ENCODE assay signal across 17 cellular contexts in the genomic region with DNA sequence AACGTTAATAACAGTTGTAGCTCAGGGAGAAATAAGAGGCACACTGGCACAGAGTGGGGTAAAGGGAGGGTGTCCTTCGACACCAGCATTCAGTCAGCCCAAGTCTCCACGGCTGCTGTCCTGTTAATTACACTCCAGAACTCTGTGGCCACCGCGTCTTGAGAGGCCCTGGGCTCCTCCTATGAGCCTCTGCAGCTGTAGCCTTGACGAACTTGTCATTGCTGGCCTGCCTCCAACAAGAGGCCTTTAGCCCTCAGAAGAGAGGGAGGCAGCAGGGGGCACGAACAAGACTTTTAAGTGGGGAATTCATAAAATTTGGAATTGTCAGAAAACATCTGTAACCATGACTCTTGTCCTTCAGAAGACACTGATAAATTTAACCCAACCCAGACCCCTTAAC.
DNase-seq lines count a peak whose midpoint lies in the region; ATAC-seq, FAIRE-seq and TF ChIP-seq lines count a peak whose summit lies in the region.
"Had no signal": no experiment of that assay in that cellular context is flagged by ENCODE, and none has a peak within 500 bp of the region (broad histone marks: within the 10 kb centered on the region; RNA-seq: fewer than 3 reads in every experiment).

No MANE protein-coding gene starts in this region.

- ATAC-seq in HG03196 (IDR thresholded peaks at IDR 0.05; ENCODE audit: unreplicated experiment): no peak

- TF ChIP-seq CTCF in choroid plexus epithelial cell (conservative IDR thresholded peaks at IDR 0.05; ENCODE audit: low read depth, low read length): no peak

- FAIRE-seq in GM19239 (lab: Jason Lieb, UNC): no peak
- FAIRE-seq: H1 had no signal

- no peak overlapping the region for H3K4me3 ChIP-seq in choroid plexus epithelial cell (ENCODE audit: low read depth, low read length)
- H3K4me3 ChIP-seq: SK-N-MC had no signal

- DNase-seq in M059J (ENCODE audit: low read depth) (peak; percentile 7), choroid plexus epithelial cell (ENCODE audit: low read depth) (peak; percentile 52), myocyte (ENCODE audit: low read depth) (peak; percentile 50), DMS 273 treated with DMSO at 0.1 percent for 48 hours (lab: John Stamatoyannopoulos, UW) (no peak), GM19239 (ENCODE audit: insufficient read length, low spot score) (no peak), NCI-H1092 treated with DMSO at 0.1 percent for 48 hours (lab: John Stamatoyannopoulos, UW) (no peak)
- DNase-seq: ACHN, DND-41, GDM1, NCI-H1436 treated with DMSO at 0.1 percent for 48 hours, NCI-H2081, NCI-H510A treated with DMSO at 0.1 percent for 48 hours, NCI-H774, SHP77 had no signal

Comparison
In these comparisons a context has a peak if more than half of its experiments do, and no peak if none do; other contexts are left out.
1. DNase-seq: peak in M059J (single experiment), choroid plexus epithelial cell (single experiment) and myocyte (single experiment); none in DMS 273 treated with DMSO at 0.1 percent for 48 hours (single experiment), GM19239 (single experiment) and NCI-H1092 treated with DMSO at 0.1 percent for 48 hours (single experiment).